ENCODE assay signal across 7 cellular contexts in the genomic region with DNA sequence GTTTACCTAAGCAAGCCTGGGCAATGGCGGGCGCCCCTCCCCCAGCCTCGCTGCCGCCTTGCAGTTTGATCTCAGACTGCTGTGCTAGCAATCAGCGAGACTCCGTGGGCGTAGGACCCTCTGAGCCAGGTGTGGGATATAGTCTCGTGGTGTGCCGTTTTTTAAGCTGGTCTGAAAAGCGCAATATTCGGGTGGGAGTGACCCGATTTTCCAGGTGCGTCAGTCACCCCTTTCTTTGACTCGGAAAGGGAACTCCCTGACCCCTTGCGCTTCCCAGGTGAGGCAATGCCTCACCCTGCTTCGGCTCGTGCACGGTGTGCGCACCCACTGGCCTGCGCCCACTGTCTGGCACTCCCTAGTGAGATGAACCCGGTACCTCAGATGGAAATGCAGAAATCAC.
A peak's percentile ranks its signal among the peaks of the same experiment; 100 is the strongest.
DNase-seq lines count a peak whose midpoint lies in the region; ATAC-seq, FAIRE-seq and TF ChIP-seq lines count a peak whose summit lies in the region.
"Not testable (repeated sequence)": the region's sequence is repeated elsewhere in the genome, so short reads cannot be mapped to it uniquely, and the experiment has no call there.

No MANE protein-coding gene starts in this region.

- H4K20me1 ChIP-seq in GM23338 (replicated peaks; ENCODE audit: insufficient read depth); K562 (replicated peaks; ENCODE audit: control insufficient read depth, insufficient read depth, low read length); neural progenitor cell (ENCODE audit: low read depth): not testable (repeated sequence)

- not testable (repeated sequence) for H3F3A ChIP-seq in GM23338 (replicated peaks; ENCODE audit: low read depth); neural progenitor cell (ENCODE audit: low read depth)

- BruUV-seq in Caco-2 (replicated peaks; lab: Mats Ljungman, UMichigan): not testable (repeated sequence)
- TSS peak; percentile 43 for BruUV-seq in K562 (replicated peaks; lab: Mats Ljungman, UMichigan)

- DNase-seq in Caco-2; GM23338 (ENCODE audit: low spot score); K562 (ENCODE audit: extremely low read depth in 1 of 4, low spot score in 3 of 4); mesothelial cell of epicardium (ENCODE audit: low spot score in 2 of 2, unreplicated experiment in 2 of 2); neural progenitor cell (ENCODE audit: low spot score); progenitor cell of endocrine pancreas (ENCODE audit: low spot score, unreplicated experiment): not testable (repeated sequence)

- H3K4me3 ChIP-seq in Caco-2 (ENCODE audit: low read depth, low read length); K562; neural progenitor cell: not testable (repeated sequence)
- H3K4me3 ChIP-seq in GM23338 (peak overlapping the region; percentile 37; the same call in 1 of the 2 replicates), HUES6 (ENCODE audit: low read depth, low read length) (peak overlapping the region; percentile 39)

- not testable (repeated sequence) for TF ChIP-seq EP300 in K562 (IDR thresholded peaks at IDR 0.05; ENCODE audit: low read length)

- in situ Hi-C loops in K562 (cut with MboI): not testable (repeated sequence)

- H3K27me3 Mint-ChIP-seq in Caco-2 (ENCODE audit: insufficient read depth, unreplicated experiment): peaks cover 13% of the 10 kb centered on the region
- not testable (repeated sequence) for H3K27me3 Mint-ChIP-seq in GM23338 (ENCODE audit: insufficient read depth, low read depth, poor library complexity); mesothelial cell of epicardium (ENCODE audit: low read depth); neural progenitor cell (ENCODE audit: insufficient read depth, low read depth); progenitor cell of endocrine pancreas

- TF ChIP-seq POLR2A in K562 (conservative IDR thresholded peaks at IDR 0.05): 0 out of 2 replicates have a peak, but pooled peaks have one; percentile 35

- H3K4me2 ChIP-seq in GM23338 (peak overlapping the region; percentile 62; the same call in 1 of the 2 replicates), K562 (ENCODE audit: insufficient read depth, low read length) (peak overlapping the region; percentile 36)
- H3K4me2 ChIP-seq in neural progenitor cell: not testable (repeated sequence)

- H3K27ac Mint-ChIP-seq in Caco-2 (ENCODE audit: unreplicated experiment); GM23338; mesothelial cell of epicardium; progenitor cell of endocrine pancreas: not testable (repeated sequence)
- peak overlapping the region; percentile 11 for H3K27ac Mint-ChIP-seq in neural progenitor cell

- not testable (repeated sequence) for TF ChIP-seq RAD21 in K562 (CRISPR knock-in tag; conservative IDR thresholded peaks at IDR 0.05 in 1 of 2, IDR thresholded peaks at IDR 0.05 in 1 of 2)

- H3K4me1 Mint-ChIP-seq in Caco-2 (ENCODE audit: low read depth, unreplicated experiment); mesothelial cell of epicardium; neural progenitor cell; progenitor cell of endocrine pancreas (ENCODE audit: low read depth): not testable (repeated sequence)
- H3K4me1 Mint-ChIP-seq in GM23338: peaks cover 11% of the 10 kb centered on the region

- not testable (repeated sequence) for H3K27me3 ChIP-seq in Caco-2 (replicated peaks; ENCODE audit: control insufficient read depth, insufficient read depth, low read length); GM23338 (ENCODE audit: insufficient read depth); HUES6 (ENCODE audit: control insufficient read depth, insufficient read depth, low read length); K562 (ENCODE audit: control insufficient read depth in 2 of 2, insufficient read depth in 2 of 2, low read length in 2 of 2); neural progenitor cell

- not testable (repeated sequence) for H3K27ac ChIP-seq in GM23338 (ENCODE audit: low read depth); HUES6 (ENCODE audit: low read depth, low read length); K562 (ENCODE audit: extremely low read depth, low read depth, low read length); neural progenitor cell

- H3K36me3 ChIP-seq in Caco-2 (ENCODE audit: control insufficient read depth, insufficient read depth, low read length); GM23338 (ENCODE audit: insufficient read depth); HUES6 (ENCODE audit: control insufficient read depth, insufficient read depth, low read length); K562 (ENCODE audit: control insufficient read depth, insufficient read depth, low read length); neural progenitor cell: not testable (repeated sequence)

- FAIRE-seq in K562 (lab: Jason Lieb, UNC): not testable (repeated sequence)

- not testable (repeated sequence) for H3K79me2 ChIP-seq in GM23338 (replicated peaks; ENCODE audit: insufficient read depth); K562 (ENCODE audit: control insufficient read depth, insufficient read depth, low read length); neural progenitor cell (ENCODE audit: low read depth)

- POLR2A ChIA-PET in Caco-2 (lab: Charles Lee); K562 (lab: Yijun Ruan, JAX): not testable (repeated sequence)

- H2AFZ ChIP-seq in GM23338 (peak overlapping the region; percentile 91; the same call in 1 of the 2 replicates), K562 (ENCODE audit: low read depth, low read length) (peak overlapping the region; percentile 80)
- not testable (repeated sequence) for H2AFZ ChIP-seq in neural progenitor cell (replicated peaks)

- H3K4me3 Mint-ChIP-seq in Caco-2 (ENCODE audit: unreplicated experiment) (peak overlapping the region; percentile 51), GM23338 (peak overlapping the region; percentile 22), mesothelial cell of epicardium (peak overlapping the region; percentile 15), progenitor cell of endocrine pancreas (ENCODE audit: low read depth) (peak overlapping the region; percentile 40)
- H3K4me3 Mint-ChIP-seq in neural progenitor cell: not testable (repeated sequence)

- not testable (repeated sequence) for H3K9me3 ChIP-seq in Caco-2; HUES6 (ENCODE audit: control insufficient read depth, insufficient read depth, low read depth, low read length); K562 (replicated peaks; ENCODE audit: control insufficient read depth, insufficient read depth, low read depth, low read length); neural progenitor cell (ENCODE audit: low read depth)

- not testable (repeated sequence) for H3K9ac ChIP-seq in HUES6 (ENCODE audit: low read length); K562 (ENCODE audit: insufficient read depth in 1 of 2, low read depth in 2 of 2, low read length in 2 of 2); neural progenitor cell

- WGBS in K562 (ENCODE audit: insufficient coverage, low coverage, missing lambda C conversion rate): 0% methylated on average over 6 of the region's 21 CpGs

- not testable (repeated sequence) for H3K9me3 Mint-ChIP-seq in Caco-2 (ENCODE audit: unreplicated experiment); GM23338; mesothelial cell of epicardium; neural progenitor cell; progenitor cell of endocrine pancreas (ENCODE audit: low read depth)

- H3K36me3 Mint-ChIP-seq in Caco-2 (ENCODE audit: insufficient read depth, unreplicated experiment); GM23338 (ENCODE audit: low read depth); mesothelial cell of epicardium; neural progenitor cell; progenitor cell of endocrine pancreas (ENCODE audit: insufficient read depth): not testable (repeated sequence)

- H3K9me2 ChIP-seq in GM23338 (ENCODE audit: insufficient read depth): not testable (repeated sequence)

- intact Hi-C loops in Caco-2 (cut with micrococcal nuclease; ENCODE audit: unreplicated experiment); K562 (cut with micrococcal nuclease): not testable (repeated sequence)

- not testable (repeated sequence) for H3K4me1 ChIP-seq in Caco-2; GM23338 (ENCODE audit: insufficient read depth); HUES6 (ENCODE audit: control insufficient read depth, insufficient read depth, low read length); K562 (replicated peaks in 1 of 2; ENCODE audit: control insufficient read depth in 2 of 2, insufficient read depth in 2 of 2, low read length in 2 of 2)
- peaks cover 23% of the 10 kb centered on the region for H3K4me1 ChIP-seq in neural progenitor cell

- not testable (repeated sequence) for H3K9me1 ChIP-seq in K562 (ENCODE audit: control insufficient read depth, insufficient read depth, low read length)

- TF ChIP-seq CTCF in Caco-2 (IDR thresholded peaks at IDR 0.05; ENCODE audit: insufficient read depth in 1 of 2, low read depth in 1 of 2, low read length in 1 of 2, severe bottlenecking in 1 of 2, unreplicated experiment in 1 of 2); GM23338 (conservative IDR thresholded peaks at IDR 0.05; ENCODE audit: low read depth in 2 of 2); K562 (IDR thresholded peaks at IDR 0.05 in 2 of 3, conservative IDR thresholded peaks at IDR 0.05 in 1 of 3; ENCODE audit: insufficient read depth in 2 of 3, low read depth in 1 of 3, low read length in 3 of 3); mesothelial cell of epicardium (IDR thresholded peaks at IDR 0.05; ENCODE audit: unreplicated experiment); neural progenitor cell (IDR thresholded peaks at IDR 0.05); progenitor cell of endocrine pancreas (IDR thresholded peaks at IDR 0.05; ENCODE audit: unreplicated experiment): not testable (repeated sequence)

- CTCF ChIA-PET in Caco-2 (lab: Charles Lee); K562 (lab: Yijun Ruan, JAX; ENCODE audit: low intra/inter-chr PET ratio): not testable (repeated sequence)

- ATAC-seq in GM23338, K562: not testable (repeated sequence)
